ENCODE assay signal across 8 cellular contexts in genomic region chr15:70095387-70096214, GRCh38. TPM values are rescaled to one million over a fixed set of nuclear protein-coding genes. Genes with fewer than 3 reads are reported as not detected.
A peak's percentile ranks its signal among the peaks of the same experiment; 100 is the strongest.
DNase-seq lines count a peak whose midpoint lies in the region; ATAC-seq, FAIRE-seq and TF ChIP-seq lines count a peak whose summit lies in the region.

No MANE protein-coding gene starts in this region.

- no peaks in the 10 kb centered on the region for H3K9me3 ChIP-seq in Peyer's patch

- peak overlapping the region; percentile 96 for H3K4me3 Mint-ChIP-seq in GM23338
- H3K4me3 Mint-ChIP-seq in immature natural killer cell, result peak overlapping the region; percentile 90 to 95 (median 92)

- ATAC-seq in GM23338, result peak; percentile 9

- TF ChIP-seq CTCF in GM23338 (conservative IDR thresholded peaks at IDR 0.05; ENCODE audit: low read depth in 2 of 2) (no peak), Peyer's patch (IDR thresholded peaks at IDR 0.05) (peak in 3 of 6 experiments; percentile 14 to 26 (median 24))

- no peak for TF ChIP-seq POLR2A in Peyer's patch (IDR thresholded peaks at IDR 0.05)

- H3K4me2 ChIP-seq in GM23338, result peak overlapping the region; percentile 92

- H3K4me1 Mint-ChIP-seq in GM23338 (peaks cover 50% of the 10 kb centered on the region), immature natural killer cell (peaks cover 67 to 83% of the 10 kb centered on the region in 2 donors)

- H3K79me2 ChIP-seq in GM23338 (replicated peaks; ENCODE audit: insufficient read depth), result peaks cover 47% of the 10 kb centered on the region

- H4K20me1 ChIP-seq in GM23338 (replicated peaks; ENCODE audit: insufficient read depth), result peaks cover 33% of the 10 kb centered on the region

- H3K4me1 ChIP-seq in GM23338 (ENCODE audit: insufficient read depth), result peaks cover 45% of the 10 kb centered on the region
- peaks cover 6 to 55% (median 28%) of the 10 kb centered on the region in 4 donors for H3K4me1 ChIP-seq in Peyer's patch

- DNase-seq in GM23338 (ENCODE audit: low spot score), result peak; percentile 86
- peak; percentile 60 to 70 (median 67) for DNase-seq in Peyer's patch
- DNase-seq in immature natural killer cell, result peak in 1 of 3 donors; percentile 7
- peak; percentile 29 to 49 for DNase-seq in stimulated activated CD4-positive, alpha-beta T cell treated with anti-CD3 and anti-CD28 coated beads, Interleukin-1b, Interleukin-23, amount 100 ng/mL, for 4 hours (ENCODE audit: low read depth in 2 of 2)
- no peak for DNase-seq in ecto neural progenitor cell (ENCODE audit: low spot score)
- no peak for DNase-seq in NCI-H510A (lab: John Stamatoyannopoulos, UW)
- DNase-seq in HTR-8/SVneo (ENCODE audit: insufficient read length, low spot score), result no peak

- H3K27ac Mint-ChIP-seq in GM23338 (no peak overlapping the region), immature natural killer cell (peak overlapping the region in 1 of 6 donors; percentile 67)

- peaks cover 7% of the 10 kb centered on the region; the same call in 1 of the 2 replicates for H3F3A ChIP-seq in GM23338 (replicated peaks; ENCODE audit: low read depth)

- no peaks in the 10 kb centered on the region for H3K9me2 ChIP-seq in GM23338 (ENCODE audit: insufficient read depth)

- FAIRE-seq in HTR-8/SVneo (lab: Jason Lieb, UNC), result no peak

- H3K4me3 ChIP-seq in GM23338, result peak overlapping the region; percentile 85
- H3K4me3 ChIP-seq in Peyer's patch, result peak overlapping the region; percentile 88 to 96 (median 94)

- H3K27ac ChIP-seq in GM23338 (ENCODE audit: low read depth), result no peak overlapping the region
- peak overlapping the region; percentile 92 to 98 (median 94) for H3K27ac ChIP-seq in Peyer's patch
- H3K27ac ChIP-seq in angular gyrus (ENCODE audit: low read depth, low read length), result peak overlapping the region; percentile 40

- H3K27me3 ChIP-seq in GM23338 (ENCODE audit: insufficient read depth), result peaks cover 45% of the 10 kb centered on the region
- H3K27me3 ChIP-seq in Peyer's patch, result no peaks in the 10 kb centered on the region

- H3K9me3 Mint-ChIP-seq in GM23338 (peaks cover 3% of the 10 kb centered on the region; the same call in 1 of the 3 replicates), immature natural killer cell (no peaks in the 10 kb centered on the region)

- peaks cover 38% of the 10 kb centered on the region for H3K36me3 Mint-ChIP-seq in GM23338 (ENCODE audit: low read depth)
- H3K36me3 Mint-ChIP-seq in immature natural killer cell, result peaks cover 7 to 31% (median 17%) of the 10 kb centered on the region in 3 donors

- H3K36me3 ChIP-seq in GM23338 (ENCODE audit: insufficient read depth), result no peaks in the 10 kb centered on the region; the same call in 1 of the 2 replicates
- H3K36me3 ChIP-seq in Peyer's patch, result no peaks in the 10 kb centered on the region

- peaks cover 45% of the 10 kb centered on the region for H3K27me3 Mint-ChIP-seq in GM23338 (ENCODE audit: insufficient read depth, low read depth, poor library complexity)
- peaks cover 24 to 51% (median 37%) of the 10 kb centered on the region in 3 donors for H3K27me3 Mint-ChIP-seq in immature natural killer cell (ENCODE audit: low read depth in 3 of 3)

- H2AFZ ChIP-seq in GM23338, result no peak overlapping the region

TF ChIP-seq in GM23338, 12 proteins besides CTCF, POLR2A, EP300 and RAD21:
- no peak for TF ChIP-seq ZNF114 (CRISPR knock-in tag; IDR thresholded peaks at IDR 0.05)
- no peak for TF ChIP-seq ZNF331 (CRISPR knock-in tag; IDR thresholded peaks at IDR 0.05; ENCODE audit: low read depth)
- no peak for TF ChIP-seq EZH2 (IDR thresholded peaks at IDR 0.05; ENCODE audit: low read depth, unreplicated experiment)
- TF ChIP-seq CREB1 (CRISPR knock-in tag; IDR thresholded peaks at IDR 0.05; ENCODE audit: low read depth), result no peak
- TF ChIP-seq EZH2phosphoT487 (IDR thresholded peaks at IDR 0.05; ENCODE audit: unreplicated experiment), result no peak
TF ChIP-seq in GM23338: peak in this region for 0.

RNA-seq across cellular contexts. Expression of gene TLE3, which starts 2.1 kb away (rescaled TPM):
- total RNA-seq in GM23338 (2014; rRNA removed; shearing (Covaris generic)), result 55.7 and 79.5 TPM in 2 replicates
- polyA plus RNA-seq in GM23338 (2016; fragmentation: Nextera tagmentation; extraction: Ambion mirVana), result 9.2 and 10.4 TPM in 2 replicates
- 100 to 1,000 TPM; 130 to 176 (median 140) TPM for total RNA-seq in Peyer's patch
- 10 to 100 TPM in 1 of 3 donors, 1 to 10 TPM in 1, under 1 TPM in 1; 0.06 to 18.6 (median 3.9) TPM for polyA plus RNA-seq in immature natural killer cell

Comparison
In these comparisons a context has a peak if more than half of its experiments do, and no peak if none do; other contexts are left out.
1. DNase-seq: peak in GM23338 (single experiment), Peyer's patch (3 of 3) and stimulated activated CD4-positive, alpha-beta T cell treated with anti-CD3 and anti-CD28 coated beads, Interleukin-1b, Interleukin-23, amount 100 ng/mL, for 4 hours (2 of 2); none in ecto neural progenitor cell (single experiment), NCI-H510A (single experiment) and HTR-8/SVneo (single experiment).